ENCODE assay signal across 8 cellular contexts in genomic region chr5:168578006-168578405, GRCh38. TPM values are rescaled to one million over a fixed set of nuclear protein-coding genes. Genes with fewer than 3 reads are reported as not detected.
DNase-seq lines count a peak whose midpoint lies in the region; ATAC-seq and TF ChIP-seq lines count a peak whose summit lies in the region.

No MANE protein-coding gene starts in this region.

- CTCF ChIA-PET in CD4-positive, alpha-beta memory T cell (lab: Charles Lee; ENCODE audit: partially characterized antibody) = no interaction called here

- intact Hi-C loops in CD4-positive, alpha-beta memory T cell (cut with micrococcal nuclease) = loop anchor here (2.0 to 5.0 kb wide), 3 partner anchors 35 to 1061 kb away; partner anchors contain the start of gene WWC1

- H3K27ac Mint-ChIP-seq in CD4-positive, alpha-beta memory T cell = peak overlapping the region; percentile 84 to 94 (median 92)

- H3K4me1 Mint-ChIP-seq in CD4-positive, alpha-beta memory T cell = peaks cover 23 to 48% (median 36%) of the 10 kb centered on the region in 4 donors

- H3K9ac ChIP-seq in muscle layer of colon (ENCODE audit: low read length) = peak overlapping the region; percentile 86

- no peaks in the 10 kb centered on the region for H3K27me3 Mint-ChIP-seq in CD4-positive, alpha-beta memory T cell

- peaks cover 4 to 14% of the 10 kb centered on the region in 2 donors for H3K36me3 Mint-ChIP-seq in CD4-positive, alpha-beta memory T cell

- H3K9me3 Mint-ChIP-seq in CD4-positive, alpha-beta memory T cell = no peaks in the 10 kb centered on the region

- no peaks in the 10 kb centered on the region for H3K36me3 ChIP-seq in CD4-positive, alpha-beta memory T cell (ENCODE audit: insufficient read depth, low read length)
- no peaks in the 10 kb centered on the region for H3K36me3 ChIP-seq in muscle layer of colon (ENCODE audit: insufficient read depth, low read length)

- H3K4me3 ChIP-seq in CD4-positive, alpha-beta memory T cell (ENCODE audit: low read length in 2 of 2) = peak overlapping the region; percentile 21 to 94
- peak overlapping the region; percentile 92 for H3K4me3 ChIP-seq in choroid plexus epithelial cell (ENCODE audit: low read depth, low read length)
- H3K4me3 ChIP-seq in muscle layer of colon (ENCODE audit: low read depth in 1 of 2, low read length in 2 of 2) = peak overlapping the region; percentile 75 to 98

- no peaks in the 10 kb centered on the region for H3K27me3 ChIP-seq in CD4-positive, alpha-beta memory T cell (ENCODE audit: insufficient read depth, low read length)
- H3K27me3 ChIP-seq in muscle layer of colon (ENCODE audit: control insufficient read depth in 1 of 2, insufficient read depth in 2 of 2, low read length in 2 of 2) = no peaks in the 10 kb centered on the region

- no peak for ATAC-seq in HG03457 (IDR thresholded peaks at IDR 0.05; ENCODE audit: unreplicated experiment)

- DNase-seq in CD4-positive, alpha-beta memory T cell = no peak
- DNase-seq in LoVo (ENCODE audit: low spot score) = peak; percentile 18
- peak; percentile 53 for DNase-seq in choroid plexus epithelial cell (ENCODE audit: low read depth)
- DNase-seq in NCI-H345 treated with DMSO at 0.1 percent for 48 hours (lab: John Stamatoyannopoulos, UW; ENCODE audit: unreplicated experiment) = no peak
- no peak for DNase-seq in CD1c-positive myeloid dendritic cell (ENCODE audit: extremely low spot score)
- no peak for DNase-seq in NCI-H510A treated with DMSO at 0.1 percent for 48 hours (lab: John Stamatoyannopoulos, UW)

- no peak for TF ChIP-seq CTCF in choroid plexus epithelial cell (conservative IDR thresholded peaks at IDR 0.05; ENCODE audit: low read depth, low read length)

- POLR2A ChIA-PET in CD4-positive, alpha-beta memory T cell (lab: Charles Lee; ENCODE audit: partially characterized antibody) = no interaction called here

- no peaks in the 10 kb centered on the region for H3K9me3 ChIP-seq in CD4-positive, alpha-beta memory T cell (ENCODE audit: control insufficient read depth in 1 of 2, low read length in 2 of 2)
- no peaks in the 10 kb centered on the region for H3K9me3 ChIP-seq in muscle layer of colon (ENCODE audit: low read length)

- H3K4me1 ChIP-seq in CD4-positive, alpha-beta memory T cell (ENCODE audit: insufficient read depth, low read length) = peaks cover 39% of the 10 kb centered on the region
- H3K4me1 ChIP-seq in muscle layer of colon (ENCODE audit: insufficient read depth, low read length) = peaks cover 21% of the 10 kb centered on the region

- peak overlapping the region; percentile 91 to 98 (median 95) for H3K4me3 Mint-ChIP-seq in CD4-positive, alpha-beta memory T cell

- H3K27ac ChIP-seq in CD4-positive, alpha-beta memory T cell (ENCODE audit: low read depth, low read length) = peak overlapping the region; percentile 80
- no peak overlapping the region for H3K27ac ChIP-seq in muscle layer of colon (ENCODE audit: low read depth, low read length)

RNA-seq across cellular contexts. Expression of gene PANK3, which starts 1.2 kb away (rescaled TPM):
- 10 to 100 TPM; 57.3 to 59.8 TPM for total RNA-seq in CD4-positive, alpha-beta memory T cell
- 1 to 10 TPM; 1.4 to 8.7 TPM for polyA plus RNA-seq in CD4-positive, alpha-beta memory T cell

RNA-seq across cellular contexts. Expression of gene FBLL1, which starts 48.9 kb away (rescaled TPM):
- total RNA-seq in CD4-positive, alpha-beta memory T cell = under 1 TPM in 1 of 2 experiments, not detected in 1; 0.20 TPM
- not detected for polyA plus RNA-seq in CD4-positive, alpha-beta memory T cell

Comparison
In these comparisons a context has a peak if more than half of its experiments do, and no peak if none do; other contexts are left out.
1. DNase-seq: peak in LoVo (single experiment) and choroid plexus epithelial cell (single experiment); none in CD4-positive, alpha-beta memory T cell (0 of 5), NCI-H345 treated with DMSO at 0.1 percent for 48 hours (single experiment), CD1c-positive myeloid dendritic cell (single experiment) and NCI-H510A treated with DMSO at 0.1 percent for 48 hours (single experiment).
2. Peak in every context shown above with its lines, with median percentiles within 50 percentile points of each other: H3K4me3 ChIP-seq.